ENCODE assay signal across 11 cellular contexts in the genomic region with DNA sequence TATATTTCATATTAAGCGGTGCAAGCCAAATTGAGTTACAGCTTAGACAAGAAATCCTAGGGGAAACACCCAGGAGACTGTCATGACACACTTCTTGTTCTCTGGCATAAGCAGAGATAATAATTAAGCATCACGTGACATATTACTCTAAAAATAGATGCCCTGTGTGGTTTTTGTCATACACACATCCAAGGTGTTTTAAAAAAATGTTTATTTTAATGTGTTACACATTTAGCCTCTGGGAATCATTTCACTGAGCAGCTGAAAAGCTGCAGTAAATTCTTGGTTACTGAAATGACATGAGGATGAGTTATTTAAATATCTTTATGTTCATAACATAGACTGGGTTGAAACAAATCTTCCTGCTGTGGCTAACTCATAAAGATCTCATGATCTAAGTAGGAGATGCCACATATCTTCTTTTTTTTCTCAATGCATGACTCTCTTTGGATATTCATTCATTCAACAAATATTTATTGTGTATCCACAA. TPM values are rescaled to one million over a fixed set of nuclear protein-coding genes. Genes with fewer than 3 reads are reported as not detected.
DNase-seq lines count a peak whose midpoint lies in the region; ATAC-seq lines count a peak whose summit lies in the region.
"Had no signal": no experiment of that assay in that cellular context is flagged by ENCODE, and none has a peak within 500 bp of the region (broad histone marks: within the 10 kb centered on the region; RNA-seq: fewer than 3 reads in every experiment).

No MANE protein-coding gene starts in this region.

- H3K4me1 Mint-ChIP-seq in activated naive CD8-positive, alpha-beta T cell treated with anti-CD3 and anti-CD28 coated beads, Interleukin-2, amount 10 ng/mL, durations not matched to agents 7 days and 5 days, result peaks cover 25% of the 10 kb centered on the region

- POLR2A ChIA-PET in activated naive CD8-positive, alpha-beta T cell treated with anti-CD3 and anti-CD28 coated beads, Interleukin-2, amount 10 ng/mL, durations not matched to agents 7 days and 5 days (lab: Charles Lee), result no interaction called here

- H3K27ac Mint-ChIP-seq in activated naive CD8-positive, alpha-beta T cell treated with anti-CD3 and anti-CD28 coated beads, Interleukin-2, amount 10 ng/mL, durations not matched to agents 7 days and 5 days, result peak overlapping the region; percentile 15

- peak; percentile 33 for DNase-seq in AG08395 (ENCODE audit: low spot score)
- DNase-seq in activated naive CD8-positive, alpha-beta T cell treated with anti-CD3 and anti-CD28 coated beads, Interleukin-2, amount 10 ng/mL, durations not matched to agents 7 days and 5 days, result no peak
- DNase-seq in NCI-H1105 treated with DMSO at 0.1 percent for 48 hours (lab: John Stamatoyannopoulos, UW), result no peak
- DNase-seq in NCI-H2081 treated with DMSO at 0.1 percent for 48 hours (lab: John Stamatoyannopoulos, UW), result no peak
- no peak for DNase-seq in LoVo (ENCODE audit: low spot score)
- no peak for DNase-seq in GOT3 (lab: John Stamatoyannopoulos, UW)
- DNase-seq: DND-41, NCI-H1048, psoas muscle had no signal

- H3K9me3 Mint-ChIP-seq in activated naive CD8-positive, alpha-beta T cell treated with anti-CD3 and anti-CD28 coated beads, Interleukin-2, amount 10 ng/mL, durations not matched to agents 7 days and 5 days, result peaks cover 22% of the 10 kb centered on the region

- H3K36me3 Mint-ChIP-seq in activated naive CD8-positive, alpha-beta T cell treated with anti-CD3 and anti-CD28 coated beads, Interleukin-2, amount 10 ng/mL, durations not matched to agents 7 days and 5 days, result peaks cover 50% of the 10 kb centered on the region

- peak; percentile 59 for ATAC-seq in GM18909 (IDR thresholded peaks at IDR 0.05; ENCODE audit: poor library complexity, unreplicated experiment)
- peak; percentile 58 for ATAC-seq in HG02973 (IDR thresholded peaks at IDR 0.05; ENCODE audit: unreplicated experiment)
- no peak for ATAC-seq in activated naive CD8-positive, alpha-beta T cell treated with anti-CD3 and anti-CD28 coated beads, Interleukin-2, amount 10 ng/mL, durations not matched to agents 7 days and 5 days (ENCODE audit: low read depth)
- ATAC-seq: psoas muscle had no signal

- peak overlapping the region; percentile 23 for H3K4me3 Mint-ChIP-seq in activated naive CD8-positive, alpha-beta T cell treated with anti-CD3 and anti-CD28 coated beads, Interleukin-2, amount 10 ng/mL, durations not matched to agents 7 days and 5 days

- no peaks in the 10 kb centered on the region for H3K27me3 Mint-ChIP-seq in activated naive CD8-positive, alpha-beta T cell treated with anti-CD3 and anti-CD28 coated beads, Interleukin-2, amount 10 ng/mL, durations not matched to agents 7 days and 5 days

RNA-seq across cellular contexts. Expression of gene ERMN, which starts 38.0 kb away (rescaled TPM):
- 1 to 10 TPM; 3.1 to 3.6 TPM for total RNA-seq in activated naive CD8-positive, alpha-beta T cell treated with anti-CD3 and anti-CD28 coated beads, Interleukin-2, amount 10 ng/mL, durations not matched to agents 7 days and 5 days
- total RNA-seq: psoas muscle had no signal
